In the genomic region with DNA sequence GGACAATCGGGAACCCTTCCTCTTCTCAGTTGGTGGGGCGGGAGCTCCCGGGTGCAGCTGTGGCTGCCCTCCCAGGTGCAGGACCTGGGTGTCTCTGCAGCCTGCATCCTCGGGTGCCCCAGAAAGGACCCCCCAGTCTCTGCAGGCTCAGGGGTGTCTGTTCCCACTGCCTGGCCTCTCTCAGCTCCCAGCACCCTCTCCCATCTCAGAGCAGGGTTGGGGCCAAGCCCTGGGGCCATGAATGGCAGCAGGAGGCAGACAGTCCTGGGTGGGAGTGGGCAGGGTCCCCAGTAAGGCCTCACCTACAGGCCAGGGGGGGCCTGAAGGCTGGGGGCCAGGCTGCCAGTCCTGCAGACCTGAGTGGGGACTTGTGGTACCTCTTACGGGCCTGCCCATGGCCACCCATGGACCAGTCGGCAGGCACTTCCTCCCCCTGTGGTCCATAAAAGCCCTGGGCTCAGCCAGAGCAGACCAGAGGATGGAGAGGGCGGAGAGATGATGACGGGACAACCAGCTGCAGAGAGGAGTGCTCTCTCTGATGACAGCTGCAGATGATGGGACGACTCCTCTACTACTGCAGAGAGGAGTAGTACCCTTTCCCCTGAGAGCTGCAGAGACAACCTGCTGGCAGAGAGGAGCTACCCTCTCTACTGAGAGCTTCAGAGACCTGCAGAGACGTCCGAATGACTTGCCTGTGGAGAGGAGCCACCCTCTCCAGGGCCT, we compare ENCODE assay signal across 12 cellular contexts.
"Had no signal": no experiment of that assay in that cellular context is flagged by ENCODE, and none has a peak within 500 bp of the region (broad histone marks: within the 10 kb centered on the region; RNA-seq: fewer than 3 reads in every experiment).

No MANE protein-coding gene starts in this region.

- DNase-seq: activated gamma-delta T cell; activated naive CD8-positive, alpha-beta T cell treated with anti-CD3 and anti-CD28 coated beads, Interleukin-2, amount 10 ng/mL, durations not matched to agents 7 days and 5 days; NCI-H1694; NCI-H1930; NCI-H2081 treated with DMSO at 0.1 percent for 48 hours; NCI-H524 treated with DMSO at 0.1 percent for 48 hours had no signal

- H3K27me3 ChIP-seq: ascending aorta, cardiac muscle cell, SJSA1 had no signal

- FAIRE-seq: TTC549 had no signal

- H3K4me3 ChIP-seq: ascending aorta, cardiac muscle cell, SJSA1 had no signal

- H3K9me3 ChIP-seq: ascending aorta, SJSA1, SK-N-SH had no signal

- H3K4me1 ChIP-seq: ascending aorta had no signal

- H3K27ac ChIP-seq: ascending aorta, KMS-11, SJSA1 had no signal

- H3K4me2 ChIP-seq: KMS-11, SK-N-SH had no signal

- H3K9ac ChIP-seq: KMS-11, SK-N-SH had no signal
